ENCODE assay signal across 11 cellular contexts in genomic region chr3:99868438-99868723, GRCh38. TPM values are rescaled to one million over a fixed set of nuclear protein-coding genes. Genes with fewer than 3 reads are reported as not detected.
DNase-seq lines count a peak whose midpoint lies in the region; ATAC-seq, FAIRE-seq and TF ChIP-seq lines count a peak whose summit lies in the region.
"Had no signal": no experiment of that assay in that cellular context is flagged by ENCODE, and none has a peak within 500 bp of the region (broad histone marks: within the 10 kb centered on the region; RNA-seq: fewer than 3 reads in every experiment).

No MANE protein-coding gene starts in this region.

- no peaks in the 10 kb centered on the region for H4K20me1 ChIP-seq in fibroblast of lung (ENCODE audit: control insufficient read depth, extremely low read depth, insufficient read depth, low read length)

- TF ChIP-seq CTCF in fibroblast of lung (conservative IDR thresholded peaks at IDR 0.05 in 1 of 2, IDR thresholded peaks at IDR 0.05 in 1 of 2; ENCODE audit: low read depth in 1 of 2, low read length in 2 of 2) = no peak

- H3K9ac ChIP-seq in fibroblast of lung (ENCODE audit: insufficient read depth, low read length) = no peak overlapping the region

- no peak overlapping the region for H2AFZ ChIP-seq in fibroblast of lung (ENCODE audit: low read length)

- H3K79me2 ChIP-seq in fibroblast of lung (ENCODE audit: control insufficient read depth, insufficient read depth, low read length) = peaks cover 94% of the 10 kb centered on the region

- H3K36me3 ChIP-seq in fibroblast of lung (ENCODE audit: control insufficient read depth, insufficient read depth, low read length) = peaks cover 3% of the 10 kb centered on the region
- H3K36me3 ChIP-seq: adrenal gland had no signal

- peaks cover 31% of the 10 kb centered on the region for H3K4me1 ChIP-seq in fibroblast of lung (ENCODE audit: control insufficient read depth, extremely low read depth, insufficient read depth, low read length)

- no peak for FAIRE-seq in RCC 7860 (lab: Jason Lieb, UNC)

- H3K9me3 ChIP-seq in fibroblast of lung (ENCODE audit: control insufficient read depth, insufficient read depth, low read depth, low read length) = no peaks in the 10 kb centered on the region
- H3K9me3 ChIP-seq: adrenal gland had no signal

- ATAC-seq in GM18511 (IDR thresholded peaks at IDR 0.05; ENCODE audit: unreplicated experiment) = no peak
- ATAC-seq in HG02678 (IDR thresholded peaks at IDR 0.05; ENCODE audit: unreplicated experiment) = no peak
- ATAC-seq: Panc1 had no signal

- DNase-seq in stimulated activated CD4-positive, alpha-beta T cell treated with anti-CD3 and anti-CD28 coated beads, Interleukin-15, amount 100 ng/mL, for 24 hours = peak; percentile 22
- DNase-seq in stimulated activated CD4-positive, alpha-beta T cell treated with anti-CD3 and anti-CD28 coated beads, Interleukin-4, amount 100 ng/mL, for 1 hour = no peak
- DNase-seq in RCC 7860 (ENCODE audit: low spot score) (peak; percentile 35), fibroblast of lung (ENCODE audit: low read depth in 2 of 2) (peak in 1 of 2 donors; percentile 54), iPS-NIHi7 (ENCODE audit: extremely low spot score) (no peak), NK-92 (lab: John Stamatoyannopoulos, UW; ENCODE audit: unreplicated experiment) (no peak)
- DNase-seq: activated B cell treated with CpG ODN at 0.5 μM for 24 hours, adrenal gland had no signal

- H3K27ac ChIP-seq in fibroblast of lung (ENCODE audit: insufficient read depth, low read length) = no peak overlapping the region

- peak overlapping the region; percentile 3 for H3K4me2 ChIP-seq in fibroblast of lung (ENCODE audit: extremely low read depth, insufficient read depth, low read length)

- no peak overlapping the region for H3K4me3 ChIP-seq in fibroblast of lung (replicated peaks in 1 of 4; ENCODE audit: control extremely low read depth in 1 of 4, insufficient read depth in 1 of 4, low read depth in 3 of 4, low read length in 4 of 4)
- H3K4me3 ChIP-seq: adrenal gland had no signal

- H3K27me3 ChIP-seq in fibroblast of lung (ENCODE audit: control insufficient read depth, insufficient read depth, low read length) = no peaks in the 10 kb centered on the region
- H3K27me3 ChIP-seq: adrenal gland had no signal

RNA-seq across cellular contexts. Expression of gene CMSS1, which starts 50.7 kb away (rescaled TPM):
- 6.7 and 6.9 TPM in 2 replicates for total RNA-seq in fibroblast of lung
- polyA plus RNA-seq in fibroblast of lung = 13.2 and 28.3 TPM in 2 replicates
- 20.2 and 37.9 TPM in 2 replicates for polyA plus RNA-seq in fibroblast of lung (2012)
- 1.3 and 5.8 TPM in 2 replicates for polyA minus RNA-seq in fibroblast of lung (ENCODE audit: low replicate concordance)

Comparison
In these comparisons a context has a peak if more than half of its experiments do, and no peak if none do; other contexts are left out.
1. DNase-seq: peak in stimulated activated CD4-positive, alpha-beta T cell treated with anti-CD3 and anti-CD28 coated beads, Interleukin-15, amount 100 ng/mL, for 24 hours (single experiment) and RCC 7860 (single experiment); none in stimulated activated CD4-positive, alpha-beta T cell treated with anti-CD3 and anti-CD28 coated beads, Interleukin-4, amount 100 ng/mL, for 1 hour (single experiment), iPS-NIHi7 (single experiment) and NK-92 (single experiment).